34 cellular contexts compared by ENCODE assay signal in genomic region chr1:160322831-160323230, GRCh38.
"Had no signal": no experiment of that assay in that cellular context is flagged by ENCODE, and none has a peak within 500 bp of the region (broad histone marks: within the 10 kb centered on the region; RNA-seq: fewer than 3 reads in every experiment).

No MANE protein-coding gene starts in this region.

- H3K4me3 ChIP-seq: MG63 had no signal

- DNase-seq: Karpas-422, Kasumi-1, MG63, MM.1S, MV-4-11, NCI-H1048, NCI-H1092, NCI-H1092 treated with DMSO at 0.1 percent for 48 hours, NCI-H1105, NCI-H1105 treated with DMSO at 0.1 percent for 48 hours, NCI-H1417, NCI-H1417 treated with DMSO at 0.1 percent for 48 hours, NCI-H1436, NCI-H1436 treated with DMSO at 0.1 percent for 48 hours, NCI-H146, NCI-H1694, NCI-H1694 treated with DMSO at 0.1 percent for 48 hours, NCI-H187, NCI-H187 treated with DMSO at 0.1 percent for 48 hours, NCI-H1930, NCI-H2029, NCI-H2029 treated with DMSO at 0.1 percent for 48 hours, NCI-H2081, NCI-H2081 treated with DMSO at 0.1 percent for 48 hours, NCI-H2107, NCI-H2171, NCI-H2171 treated with DMSO at 0.1 percent for 48 hours, NCI-H2227 treated with DMSO at 0.1 percent for 48 hours, NCI-H226, NCI-H345, NCI-H446, NCI-H446 treated with DMSO at 0.1 percent for 48 hours, NCI-H510A, NCI-H510A treated with DMSO at 0.1 percent for 48 hours had no signal

- H3K9me3 ChIP-seq: MG63 had no signal
